In genomic region chr6:42118162-42119001, GRCh38 we compare ENCODE assay signal across 10 cellular contexts. TPM values are rescaled to one million over a fixed set of nuclear protein-coding genes. Genes with fewer than 3 reads are reported as not detected.
A peak's percentile ranks its signal among the peaks of the same experiment; 100 is the strongest.
DNase-seq lines count a peak whose midpoint lies in the region; ATAC-seq and TF ChIP-seq lines count a peak whose summit lies in the region.
"Had no signal": no experiment of that assay in that cellular context is flagged by ENCODE, and none has a peak within 500 bp of the region (broad histone marks: within the 10 kb centered on the region; RNA-seq: fewer than 3 reads in every experiment).

No MANE protein-coding gene starts in this region.

- POLR2A ChIA-PET in PC-9 (lab: Charles Lee; ENCODE audit: unreplicated experiment): interaction anchor here (0.5 to 1.8 kb wide), 10 partner anchors 19 to 323 kb away, joined by 3 to 68 read pairs (median 15); partner anchors contain the start of genes C6orf132, CCND3 and TAF8

- peaks cover 41% of the 10 kb centered on the region for H3K79me2 ChIP-seq in PC-9 (ENCODE audit: low read depth)

- H3K27me3 ChIP-seq in PC-9 (ENCODE audit: insufficient read depth, low read depth) (no peaks in the 10 kb centered on the region), rectal smooth muscle tissue (ENCODE audit: control insufficient read depth, insufficient read depth, low read length) (no peaks in the 10 kb centered on the region), SJCRH30 (no peaks in the 10 kb centered on the region), ascending aorta (no peaks in the 10 kb centered on the region)

- peak overlapping the region; percentile 94 for H3K27ac ChIP-seq in PC-9
- H3K27ac ChIP-seq in rectal smooth muscle tissue (ENCODE audit: low read depth, low read length): no peak overlapping the region
- no peak overlapping the region for H3K27ac ChIP-seq in SJCRH30
- no peak overlapping the region for H3K27ac ChIP-seq in ascending aorta
- H3K27ac ChIP-seq: SK-N-MC had no signal

- ATAC-seq in HG02973 (IDR thresholded peaks at IDR 0.05; ENCODE audit: unreplicated experiment): no peak

- no peak overlapping the region for H3K9ac ChIP-seq in rectal smooth muscle tissue (ENCODE audit: low read length)

- peak overlapping the region; percentile 45 for H3K4me2 ChIP-seq in PC-9

- no peaks in the 10 kb centered on the region for H3K9me3 ChIP-seq in PC-9 (ENCODE audit: insufficient read depth, low read depth)
- H3K9me3 ChIP-seq in SJCRH30 (replicated peaks): no peaks in the 10 kb centered on the region
- no peaks in the 10 kb centered on the region for H3K9me3 ChIP-seq in ascending aorta

- no peaks in the 10 kb centered on the region for H4K20me1 ChIP-seq in PC-9 (ENCODE audit: insufficient read depth)

- no peaks in the 10 kb centered on the region for H3K9me2 ChIP-seq in PC-9 (ENCODE audit: insufficient read depth)

- TF ChIP-seq CTCF in PC-9 (conservative IDR thresholded peaks at IDR 0.05) (no peak), ascending aorta (IDR thresholded peaks at IDR 0.05) (no peak)

- peak; percentile 88 for DNase-seq in GM03348 (ENCODE audit: low spot score)
- peak; percentile 95 to 99 for DNase-seq in PC-9
- peak; percentile 33 for DNase-seq in globus pallidus (ENCODE audit: low spot score)
- DNase-seq in activated CD4-positive, alpha-beta T cell treated with anti-CD3 and anti-CD28 coated beads for 48 hours: no peak
- no peak for DNase-seq in SJCRH30
- no peak for DNase-seq in ascending aorta (ENCODE audit: low spot score in 2 of 2)
- DNase-seq: activated naive CD4-positive, alpha-beta T cell treated with anti-CD3 and anti-CD28 coated beads, Interleukin-2, amount 50 U/mL, for 16 hours had no signal

- BruUV-seq in PC-9 (replicated peaks; lab: Mats Ljungman, UMichigan): no TSS peak

- H3F3A ChIP-seq in PC-9 (ENCODE audit: insufficient read depth, low read depth): peaks cover 74% of the 10 kb centered on the region

- H3K36me3 ChIP-seq in PC-9 (ENCODE audit: low read depth) (peaks cover under 1% of the 10 kb centered on the region; the same call in 1 of the 2 replicates), rectal smooth muscle tissue (ENCODE audit: control insufficient read depth, insufficient read depth, low read length) (no peaks in the 10 kb centered on the region), SJCRH30 (no peaks in the 10 kb centered on the region), ascending aorta (no peaks in the 10 kb centered on the region)

- H3K4me3 ChIP-seq in PC-9 (no peak overlapping the region), rectal smooth muscle tissue (ENCODE audit: low read length) (peak overlapping the region; percentile 0), SJCRH30 (no peak overlapping the region), ascending aorta (no peak overlapping the region)
- H3K4me3 ChIP-seq: SK-N-MC had no signal

- no peak overlapping the region for H2AFZ ChIP-seq in PC-9

- CTCF ChIA-PET in PC-9 (lab: Charles Lee): interaction anchor here (0.6 to 1.4 kb wide), 9 partner anchors 19 to 289 kb away, joined by 3 to 21 read pairs (median 7); partner anchors contain the start of gene C6orf132

- intact Hi-C loops in PC-9 (cut with micrococcal nuclease; ENCODE audit: unreplicated experiment) (loop anchor here (1.0 to 2.0 kb wide), 3 partner anchors 19 to 48 kb away; no protein-coding TSS in a partner anchor), ascending aorta (cut with DNase I) (no loop called here)

- peaks cover 88% of the 10 kb centered on the region for H3K4me1 ChIP-seq in PC-9 (replicated peaks; ENCODE audit: insufficient read depth)
- H3K4me1 ChIP-seq in rectal smooth muscle tissue (ENCODE audit: control insufficient read depth, insufficient read depth, low read length): peaks cover 4% of the 10 kb centered on the region
- H3K4me1 ChIP-seq in SJCRH30: no peaks in the 10 kb centered on the region
- H3K4me1 ChIP-seq in ascending aorta: no peaks in the 10 kb centered on the region

RNA-seq across cellular contexts. Expression of gene C6orf132, which starts 24.0 kb away (rescaled TPM):
- total RNA-seq in PC-9 (2021): 49.8 and 53.9 TPM in 2 replicates
- total RNA-seq in SJCRH30 (2014; rRNA removed; shearing (Covaris generic)): not detected in 2 replicates
- 1.3 TPM for total RNA-seq in ascending aorta

RNA-seq across cellular contexts. Expression of gene GUCA1A, which starts 54.8 kb away (rescaled TPM):
- total RNA-seq in PC-9 (2021) (not detected in 2 replicates), ascending aorta (0.21 TPM)
- not detected in 2 replicates for total RNA-seq in SJCRH30 (2014; rRNA removed; shearing (Covaris generic))

Comparison
In these comparisons a context has a peak if more than half of its experiments do, and no peak if none do; other contexts are left out.
1. DNase-seq: peak in GM03348 (single experiment), PC-9 (2 of 2) and globus pallidus (single experiment); none in activated CD4-positive, alpha-beta T cell treated with anti-CD3 and anti-CD28 coated beads for 48 hours (single experiment), SJCRH30 (0 of 2) and ascending aorta (0 of 2).
2. RNA of gene C6orf132, which starts 24.0 kb away (total RNA-seq): 49.8 to 53.9 TPM in PC-9; 1.3 TPM in ascending aorta (single experiment) and not detected in SJCRH30; every median in the first group is over 10 times any median in the second.